ENCODE assay signal across 1 cellular context in genomic region chr11:10285148-10285802, GRCh38.
TF ChIP-seq lines count a peak whose summit lies in the region.

No MANE protein-coding gene starts in this region.

TF ChIP-seq in HepG2, 621 proteins besides CTCF, POLR2A, EP300 and RAD21 (continued from another document and continues in another):
- no peak for TF ChIP-seq ATF6 (CRISPR knock-in tag; conservative IDR thresholded peaks at IDR 0.05)
- no peak for TF ChIP-seq MED13 (CRISPR knock-in tag; IDR thresholded peaks at IDR 0.05)
- no peak for TF ChIP-seq CBX2 (IDR thresholded peaks at IDR 0.05; ENCODE audit: low read depth, low read length)
- TF ChIP-seq CBX2 (CRISPR knock-in tag; IDR thresholded peaks at IDR 0.05; ENCODE audit: low read depth) = no peak
- TF ChIP-seq CCAR2 (optimal IDR thresholded peaks at IDR 0.05; ENCODE audit: low read depth, low read length) = no peak
- no peak for TF ChIP-seq ZNF280D (CRISPR knock-in tag; IDR thresholded peaks at IDR 0.05)
- no peak for TF ChIP-seq SP4 (CRISPR knock-in tag; IDR thresholded peaks at IDR 0.05)
- no peak for TF ChIP-seq ZNF276 (CRISPR knock-in tag; IDR thresholded peaks at IDR 0.05; ENCODE audit: low read depth)
- TF ChIP-seq ZSCAN20 (CRISPR knock-in tag; IDR thresholded peaks at IDR 0.05; ENCODE audit: borderline replicate concordance) = no peak
- TF ChIP-seq ZNF558 (CRISPR knock-in tag; IDR thresholded peaks at IDR 0.05; ENCODE audit: borderline replicate concordance) = no peak
- TF ChIP-seq PAF1 (CRISPR knock-in tag; IDR thresholded peaks at IDR 0.05) = no peak
- TF ChIP-seq ZNF549 (CRISPR knock-in tag; IDR thresholded peaks at IDR 0.05) = no peak
- TF ChIP-seq SIN3A (IDR thresholded peaks at IDR 0.05; ENCODE audit: borderline replicate concordance, low read depth, low read length) = no peak
- TF ChIP-seq ZNF709 (CRISPR knock-in tag; IDR thresholded peaks at IDR 0.05) = no peak
- no peak; the same call in 1 of the 2 replicates for TF ChIP-seq NFYC (CRISPR knock-in tag; IDR thresholded peaks at IDR 0.05)
- TF ChIP-seq ZNF576 (CRISPR knock-in tag; IDR thresholded peaks at IDR 0.05) = no peak
- no peak for TF ChIP-seq BRD4 (CRISPR knock-in tag; IDR thresholded peaks at IDR 0.05)
- TF ChIP-seq PBX2 (CRISPR knock-in tag; IDR thresholded peaks at IDR 0.05) = no peak
- no peak for TF ChIP-seq ZNF556 (CRISPR knock-in tag; IDR thresholded peaks at IDR 0.05; ENCODE audit: borderline replicate concordance)
- no peak for TF ChIP-seq ZXDC (CRISPR knock-in tag; IDR thresholded peaks at IDR 0.05)
- TF ChIP-seq SMAD3 (CRISPR knock-in tag; IDR thresholded peaks at IDR 0.05) = peak; percentile 51; the same call in 1 of the 2 replicates
- TF ChIP-seq TAF15 (IDR thresholded peaks at IDR 0.05; ENCODE audit: low read depth, low read length, poor library complexity, severe bottlenecking) = no peak
- no peak for TF ChIP-seq SRSF1 (optimal IDR thresholded peaks at IDR 0.05; ENCODE audit: low read depth, low read length)
- TF ChIP-seq MAF1 (CRISPR knock-in tag; IDR thresholded peaks at IDR 0.05; ENCODE audit: borderline replicate concordance) = no peak
- TF ChIP-seq ZFX (CRISPR knock-in tag; IDR thresholded peaks at IDR 0.05; ENCODE audit: low read depth) = no peak
- TF ChIP-seq IRX3 (CRISPR knock-in tag; IDR thresholded peaks at IDR 0.05; ENCODE audit: borderline replicate concordance, low read depth) = no peak
- no peak for TF ChIP-seq ZNF382 (CRISPR knock-in tag; IDR thresholded peaks at IDR 0.05; ENCODE audit: borderline replicate concordance)
- no peak for TF ChIP-seq ZNF552 (CRISPR knock-in tag; IDR thresholded peaks at IDR 0.05; ENCODE audit: borderline replicate concordance)
- TF ChIP-seq GPBP1L1 (CRISPR knock-in tag; IDR thresholded peaks at IDR 0.05) = no peak
- no peak for TF ChIP-seq ZBTB44 (CRISPR knock-in tag; IDR thresholded peaks at IDR 0.05)
- TF ChIP-seq FOXP1 (IDR thresholded peaks at IDR 0.05) = peak; percentile 96
- peak; percentile 97 for TF ChIP-seq FOXP1 (CRISPR knock-in tag; IDR thresholded peaks at IDR 0.05)
- no peak for TF ChIP-seq REST (IDR thresholded peaks at IDR 0.05; ENCODE audit: borderline replicate concordance in 1 of 2, low read depth in 1 of 2, low read length in 2 of 2)
- no peak for TF ChIP-seq ZBTB26 (CRISPR knock-in tag; IDR thresholded peaks at IDR 0.05; ENCODE audit: borderline replicate concordance)
- no peak for TF ChIP-seq ZFP91 (CRISPR knock-in tag; IDR thresholded peaks at IDR 0.05; ENCODE audit: borderline replicate concordance)
- no peak for TF ChIP-seq ZNF766 (CRISPR knock-in tag; IDR thresholded peaks at IDR 0.05; ENCODE audit: borderline replicate concordance)
- no peak for TF ChIP-seq SSRP1 (CRISPR knock-in tag; IDR thresholded peaks at IDR 0.05)
- TF ChIP-seq ZKSCAN1 (IDR thresholded peaks at IDR 0.05; ENCODE audit: low read length) = no peak
- TF ChIP-seq AGO1 (IDR thresholded peaks at IDR 0.05; ENCODE audit: low read depth, low read length, poor library complexity, severe bottlenecking) = no peak
- no peak for TF ChIP-seq MBD4 (IDR thresholded peaks at IDR 0.05; ENCODE audit: borderline replicate concordance, low read length)
- no peak for TF ChIP-seq KDM5B (CRISPR knock-in tag; IDR thresholded peaks at IDR 0.05; ENCODE audit: borderline replicate concordance)
- TF ChIP-seq ZBTB21 (CRISPR knock-in tag; IDR thresholded peaks at IDR 0.05) = no peak
